ENCODE assay signal across 15 cellular contexts in the genomic region with DNA sequence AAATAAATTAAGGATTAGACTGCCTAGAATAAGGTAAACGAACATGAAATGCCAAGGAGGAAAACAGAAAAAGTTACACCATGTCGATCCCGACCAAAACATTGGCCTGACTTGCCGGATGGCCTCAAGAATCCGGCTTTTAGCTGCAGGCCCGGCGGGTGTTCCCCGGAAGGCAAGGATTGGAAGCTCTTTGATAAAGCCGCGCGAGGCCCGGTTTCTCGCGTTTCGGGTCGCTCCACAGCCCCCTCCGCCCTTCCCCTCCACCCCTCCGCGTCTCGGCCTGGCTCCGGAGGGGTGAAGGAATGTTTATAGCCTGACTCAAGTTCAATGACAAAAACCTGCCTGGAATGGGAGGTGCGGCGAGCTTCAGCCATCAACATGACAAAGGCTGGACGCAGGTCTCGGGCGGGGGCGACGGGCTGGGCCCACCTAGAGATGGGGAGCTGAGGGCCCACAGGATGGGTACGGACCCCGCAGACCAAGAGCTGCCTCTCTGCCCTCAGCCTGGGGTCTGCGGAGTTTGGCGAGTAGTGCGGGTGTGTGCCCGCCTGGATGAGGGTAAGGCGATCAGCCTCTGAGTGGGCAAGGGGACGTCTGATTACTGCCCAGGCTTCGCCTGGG. TPM values are rescaled to one million over a fixed set of nuclear protein-coding genes. Genes with fewer than 3 reads are reported as not detected.
A peak's percentile ranks its signal among the peaks of the same experiment; 100 is the strongest.
DNase-seq lines count a peak whose midpoint lies in the region; ATAC-seq and TF ChIP-seq lines count a peak whose summit lies in the region.
"Had no signal": no experiment of that assay in that cellular context is flagged by ENCODE, and none has a peak within 500 bp of the region (broad histone marks: within the 10 kb centered on the region; RNA-seq: fewer than 3 reads in every experiment).

No MANE protein-coding gene starts in this region.

- intact Hi-C loops in prostate gland (cut with DNase I), result loop anchor here (10.0 kb wide), 1 partner anchor 165 kb away; no protein-coding TSS in a partner anchor
- intact Hi-C loops in dorsolateral prefrontal cortex (cut with DNase I), result no loop called here
- intact Hi-C loops in natural killer cell (cut with micrococcal nuclease), result loop anchor here (5.0 to 10.0 kb wide), 4 partner anchors 38 to 975 kb away; a partner anchor contains a TSS

- no peaks in the 10 kb centered on the region for H3K36me3 ChIP-seq in prostate gland
- H3K36me3 ChIP-seq: cardiac muscle cell, esophagus muscularis mucosa had no signal

- H3K4me1 Mint-ChIP-seq in T-helper 2 cell treated with Interferon-gamma antibody and Interleukin-4, amounts not matched to agents 5 μg/mL and 100 μg/mL, for 36 hours (ENCODE audit: low read depth), result peaks cover 14% of the 10 kb centered on the region
- peaks cover 12 to 45% of the 10 kb centered on the region in 2 donors for H3K4me1 Mint-ChIP-seq in natural killer cell

- no peak for TF ChIP-seq CTCF in prostate gland (IDR thresholded peaks at IDR 0.05)
- no peak for TF ChIP-seq CTCF in dorsolateral prefrontal cortex (IDR thresholded peaks at IDR 0.05 in 54 of 56, conservative IDR thresholded peaks at IDR 0.05 in 2 of 56; ENCODE audit: low read depth in 1 of 56, partially characterized antibody in 56 of 56)
- TF ChIP-seq CTCF in natural killer cell (IDR thresholded peaks at IDR 0.05), result no peak

- no peaks in the 10 kb centered on the region for H3K36me3 Mint-ChIP-seq in T-helper 2 cell treated with Interferon-gamma antibody and Interleukin-4, amounts not matched to agents 5 μg/mL and 100 μg/mL, for 36 hours (ENCODE audit: low read depth)
- H3K36me3 Mint-ChIP-seq in natural killer cell, result no peaks in the 10 kb centered on the region

- 5% methylated on average over 37 of the region's 37 CpGs for WGBS in prostate gland

- peak overlapping the region; percentile 75 for H3K27ac Mint-ChIP-seq in T-helper 2 cell treated with Interferon-gamma antibody and Interleukin-4, amounts not matched to agents 5 μg/mL and 100 μg/mL, for 36 hours
- H3K27ac Mint-ChIP-seq in natural killer cell, result no peak overlapping the region

- H3K27me3 ChIP-seq in prostate gland (replicated peaks; ENCODE audit: insufficient read depth) (no peaks in the 10 kb centered on the region), dorsolateral prefrontal cortex (peaks cover 32 to 100% (median 99%) of the 10 kb centered on the region in 45 donors)

- H3K9me3 ChIP-seq in prostate gland, result no peaks in the 10 kb centered on the region
- H3K9me3 ChIP-seq: A549, esophagus muscularis mucosa had no signal

- peaks cover 5% of the 10 kb centered on the region for H3K4me1 ChIP-seq in prostate gland (replicated peaks)

- H3K27me3 Mint-ChIP-seq in T-helper 2 cell treated with Interferon-gamma antibody and Interleukin-4, amounts not matched to agents 5 μg/mL and 100 μg/mL, for 36 hours (ENCODE audit: low read depth), result peaks cover 94% of the 10 kb centered on the region
- peaks cover 64 to 65% of the 10 kb centered on the region in 2 donors for H3K27me3 Mint-ChIP-seq in natural killer cell (ENCODE audit: low read depth in 2 of 2)

- no peak overlapping the region for H3K4me3 Mint-ChIP-seq in T-helper 2 cell treated with Interferon-gamma antibody and Interleukin-4, amounts not matched to agents 5 μg/mL and 100 μg/mL, for 36 hours
- no peak overlapping the region for H3K4me3 Mint-ChIP-seq in natural killer cell

- H3K4me3 ChIP-seq in iPS-11a (ENCODE audit: low read depth, low read length) (peak overlapping the region; percentile 27), prostate gland (peak overlapping the region; percentile 55 to 63), dorsolateral prefrontal cortex (no peak overlapping the region)
- H3K4me3 ChIP-seq: A549, cardiac muscle cell had no signal

- H3K9me3 Mint-ChIP-seq in T-helper 2 cell treated with Interferon-gamma antibody and Interleukin-4, amounts not matched to agents 5 μg/mL and 100 μg/mL, for 36 hours, result no peaks in the 10 kb centered on the region
- no peaks in the 10 kb centered on the region for H3K9me3 Mint-ChIP-seq in natural killer cell

- H3K27ac ChIP-seq in prostate gland, result peak overlapping the region; percentile 97 to 98
- H3K27ac ChIP-seq in dorsolateral prefrontal cortex, result no peak overlapping the region
- H3K27ac ChIP-seq: A549, cardiac muscle cell, esophagus muscularis mucosa had no signal

- TF ChIP-seq POLR2A in prostate gland (IDR thresholded peaks at IDR 0.05), result peak; percentile 42

- no peak for DNase-seq in T-helper 2 cell treated with Interferon-gamma antibody and Interleukin-4, amounts not matched to agents 5 μg/mL and 100 μg/mL, for 36 hours (ENCODE audit: low spot score)
- DNase-seq in T-helper 2 cell, result no peak
- DNase-seq in NCI-H510A treated with DMSO at 0.1 percent for 48 hours (lab: John Stamatoyannopoulos, UW), result peak; percentile 78
- DNase-seq in prostate gland (ENCODE audit: low spot score), result peak; percentile 70
- no peak for DNase-seq in dorsolateral prefrontal cortex
- DNase-seq in natural killer cell, result no peak
- DNase-seq in HuH-7 (ENCODE audit: low spot score), result no peak
- DNase-seq: activated effector memory CD4-positive, alpha-beta T cell treated with Interleukin-2 at 50 U/mL for 16 hours; KBM-7; NCI-H2081 treated with DMSO at 0.1 percent for 48 hours had no signal

- ATAC-seq in natural killer cell, result no peak
- ATAC-seq: A549 had no signal

RNA-seq across cellular contexts. Expression of a gene that starts 2.6 kb away (rescaled TPM):
- total RNA-seq in prostate gland (100 to 1,000 TPM in 1 of 2 donors, 10 to 100 TPM in 1; 56.7 to 243 TPM), dorsolateral prefrontal cortex (not detected), natural killer cell (not detected)
- total RNA-seq: cardiac muscle cell, esophagus muscularis mucosa, progenitor cell of endocrine pancreas had no signal

RNA-seq across cellular contexts. Expression of a gene that starts 3.2 kb away (rescaled TPM):
- total RNA-seq in prostate gland (100 to 1,000 TPM in 1 of 2 donors, 1 to 10 TPM in 1; 9.6 to 135 TPM), dorsolateral prefrontal cortex (not detected), natural killer cell (not detected)
- total RNA-seq: cardiac muscle cell, esophagus muscularis mucosa, progenitor cell of endocrine pancreas had no signal

RNA-seq across cellular contexts. Expression of a gene that starts 8.8 kb away (rescaled TPM):
- total RNA-seq in prostate gland, result 100 to 1,000 TPM in 1 of 2 donors, 10 to 100 TPM in 1; 78.7 to 249 TPM
- total RNA-seq in dorsolateral prefrontal cortex, result not detected
- not detected for total RNA-seq in natural killer cell
- total RNA-seq: cardiac muscle cell, esophagus muscularis mucosa, progenitor cell of endocrine pancreas had no signal

Comparison
In these comparisons a context has a peak if more than half of its experiments do, and no peak if none do; other contexts are left out.
1. DNase-seq: peak in NCI-H510A treated with DMSO at 0.1 percent for 48 hours (single experiment) and prostate gland (single experiment); none in T-helper 2 cell treated with Interferon-gamma antibody and Interleukin-4, amounts not matched to agents 5 μg/mL and 100 μg/mL, for 36 hours (single experiment), T-helper 2 cell (0 of 5), dorsolateral prefrontal cortex (0 of 10), natural killer cell (single experiment) and HuH-7 (single experiment).
2. H3K4me3 ChIP-seq: peak in iPS-11a (single experiment) and prostate gland (2 of 2); none in dorsolateral prefrontal cortex (0 of 59).
3. H3K27ac ChIP-seq: peak in prostate gland (2 of 2); none in dorsolateral prefrontal cortex (0 of 59).
4. RNA of a gene that starts 2.6 kb away (total RNA-seq): 56.7 to 243 TPM in prostate gland; not detected in dorsolateral prefrontal cortex and not detected in natural killer cell; every median in the first group is over 10 times any median in the second.
5. RNA of a gene that starts 3.2 kb away (total RNA-seq): 9.6 to 135 TPM in prostate gland; not detected in dorsolateral prefrontal cortex and not detected in natural killer cell; every median in the first group is over 4 times any median in the second.
6. RNA of a gene that starts 8.8 kb away (total RNA-seq): 78.7 to 249 TPM in prostate gland; not detected in dorsolateral prefrontal cortex and not detected in natural killer cell; every median in the first group is over 10 times any median in the second.
7. intact Hi-C loops: an anchor here in prostate gland (10.0 kb wide) and natural killer cell (5.0 to 10.0 kb wide); none called in dorsolateral prefrontal cortex.